In genomic region chr6:31004794-31005193, GRCh38 we compare ENCODE assay signal across 1 cellular context.
TF ChIP-seq lines count a peak whose summit lies in the region.

No MANE protein-coding gene starts in this region.

TF ChIP-seq in H1, 55 proteins besides CTCF, POLR2A, EP300 and RAD21:
- no peak for TF ChIP-seq NRF1 (IDR thresholded peaks at IDR 0.05; ENCODE audit: low read depth, low read length)
- TF ChIP-seq SIN3A (conservative IDR thresholded peaks at IDR 0.05 in 1 of 2, IDR thresholded peaks at IDR 0.05 in 1 of 2; ENCODE audit: low read depth in 1 of 2, low read length in 2 of 2), result no peak
- TF ChIP-seq CHD1 (IDR thresholded peaks at IDR 0.05; ENCODE audit: low read depth, low read length), result no peak
- TF ChIP-seq, protein P1, sequence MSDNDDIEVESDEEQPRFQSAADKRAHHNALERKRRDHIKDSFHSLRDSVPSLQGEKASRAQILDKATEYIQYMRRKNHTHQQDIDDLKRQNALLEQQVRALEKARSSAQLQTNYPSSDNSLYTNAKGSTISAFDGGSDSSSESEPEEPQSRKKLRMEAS (IDR thresholded peaks at IDR 0.05), result no peak
- no peak for TF ChIP-seq JUND (IDR thresholded peaks at IDR 0.05; ENCODE audit: low read length)
- TF ChIP-seq SRF (IDR thresholded peaks at IDR 0.05; ENCODE audit: low read depth, low read length), result no peak
- TF ChIP-seq SP2 (IDR thresholded peaks at IDR 0.05; ENCODE audit: low read length), result no peak
- no peak for TF ChIP-seq FOSL1 (IDR thresholded peaks at IDR 0.05; ENCODE audit: insufficient read depth, low read depth, low read length)
TF ChIP-seq in H1: peak in this region for 0.
